ENCODE assay signal across 1 cellular context in the genomic region with DNA sequence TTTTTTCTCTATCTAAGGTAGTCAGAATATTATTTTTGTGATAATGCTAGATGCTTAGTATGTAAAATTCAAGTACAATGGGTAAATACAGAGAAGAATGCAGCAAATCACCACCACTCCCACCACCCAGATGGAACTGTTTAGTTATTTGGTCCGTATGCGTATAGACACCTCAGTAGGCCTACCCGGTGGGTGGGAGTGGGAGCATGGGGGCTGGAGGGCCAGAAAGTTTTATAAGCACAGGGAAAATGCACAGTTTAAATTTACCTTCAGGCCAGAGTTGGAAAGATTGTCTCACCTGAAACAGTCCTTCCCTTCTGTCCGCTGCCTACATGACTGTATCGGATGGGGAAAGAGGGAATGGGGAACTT.
TF ChIP-seq lines count a peak whose summit lies in the region.

No MANE protein-coding gene starts in this region.

TF ChIP-seq in H1, 55 proteins besides CTCF, POLR2A, EP300 and RAD21:
- TF ChIP-seq POLR2AphosphoS5 (IDR thresholded peaks at IDR 0.05; ENCODE audit: low read depth, low read length) = no peak
TF ChIP-seq in H1: peak in this region for 0.
